ENCODE assay signal across 9 cellular contexts in genomic region chr17:1562178-1562643, GRCh38. TPM values are rescaled to one million over a fixed set of nuclear protein-coding genes. Genes with fewer than 3 reads are reported as not detected.
DNase-seq lines count a peak whose midpoint lies in the region; ATAC-seq lines count a peak whose summit lies in the region.
"Had no signal": no experiment of that assay in that cellular context is flagged by ENCODE, and none has a peak within 500 bp of the region (broad histone marks: within the 10 kb centered on the region; RNA-seq: fewer than 3 reads in every experiment).

No MANE protein-coding gene starts in this region.

- WGBS in adipose tissue, 3 donors: 1% methylated on average over 33 to 59 of the region's 61 CpGs

- POLR2A ChIA-PET in CD8-positive, alpha-beta memory T cell (lab: Charles Lee): interaction anchor here (0.6 to 1.0 kb wide), 4 partner anchors 45 to 87 kb away, joined by 3 to 5 read pairs (median 4); partner anchors contain the start of genes RILP and SCARF1

- H3K4me1 Mint-ChIP-seq in CD8-positive, alpha-beta memory T cell: peaks cover 37 to 61% (median 41%) of the 10 kb centered on the region in 3 donors

- ATAC-seq in GM19467 (IDR thresholded peaks at IDR 0.05; ENCODE audit: unreplicated experiment) (peak; percentile 19), HG03571 (IDR thresholded peaks at IDR 0.05; ENCODE audit: unreplicated experiment) (peak; percentile 35)

- H3K4me1 ChIP-seq in CD8-positive, alpha-beta memory T cell (ENCODE audit: insufficient read depth, low read length): peaks cover 25% of the 10 kb centered on the region
- H3K4me1 ChIP-seq in stomach smooth muscle (ENCODE audit: control insufficient read depth, insufficient read depth, low read length): peaks cover 24% of the 10 kb centered on the region

- H3K9me3 ChIP-seq in CD8-positive, alpha-beta memory T cell (ENCODE audit: low read length): no peaks in the 10 kb centered on the region
- no peaks in the 10 kb centered on the region for H3K9me3 ChIP-seq in stomach smooth muscle (ENCODE audit: control insufficient read depth in 2 of 2, low read length in 2 of 2)

- H3K27ac ChIP-seq in CD8-positive, alpha-beta memory T cell (ENCODE audit: low read depth, low read length): peak overlapping the region; percentile 24
- peak overlapping the region; percentile 87 for H3K27ac ChIP-seq in adipose tissue (ENCODE audit: low read depth, low read length)
- H3K27ac ChIP-seq in stomach smooth muscle (ENCODE audit: low read length): peak overlapping the region; percentile 64

- no peaks in the 10 kb centered on the region for H3K36me3 ChIP-seq in CD8-positive, alpha-beta memory T cell (ENCODE audit: insufficient read depth, low read length)
- H3K36me3 ChIP-seq in stomach smooth muscle (ENCODE audit: control insufficient read depth in 2 of 2, insufficient read depth in 2 of 2, low read length in 2 of 2): no peaks in the 10 kb centered on the region

- no peaks in the 10 kb centered on the region for H3K27me3 ChIP-seq in CD8-positive, alpha-beta memory T cell (ENCODE audit: insufficient read depth, low read length, poor library complexity, severe bottlenecking)
- no peaks in the 10 kb centered on the region for H3K27me3 ChIP-seq in stomach smooth muscle (ENCODE audit: control insufficient read depth in 1 of 2, insufficient read depth in 2 of 2, low read length in 2 of 2)

- peak overlapping the region; percentile 55 for H3K4me3 ChIP-seq in CD8-positive, alpha-beta memory T cell (ENCODE audit: low read length)
- H3K4me3 ChIP-seq in stomach smooth muscle (ENCODE audit: low read length in 2 of 2): peak overlapping the region; percentile 69 to 76

- DNase-seq in CD8-positive, alpha-beta memory T cell: peak in 2 of 5 donors; percentile 11 to 27
- DNase-seq in islet precursor cell: peak; percentile 80
- DNase-seq in RKO (ENCODE audit: low spot score): no peak
- DNase-seq in SHP77 treated with DMSO at 0.1 percent for 48 hours (lab: John Stamatoyannopoulos, UW): no peak

- peak overlapping the region; percentile 80 for H3K9ac ChIP-seq in stomach smooth muscle (ENCODE audit: low read length in 2 of 2)

- peaks cover 0 to 4% of the 10 kb centered on the region in 2 donors for H3K27me3 Mint-ChIP-seq in CD8-positive, alpha-beta memory T cell

- no peak overlapping the region for H3K27ac Mint-ChIP-seq in CD8-positive, alpha-beta memory T cell

- no peaks in the 10 kb centered on the region for H3K9me3 Mint-ChIP-seq in CD8-positive, alpha-beta memory T cell
- H3K9me3 Mint-ChIP-seq: T-helper 1 cell treated with Interleukin-12 subunit alpha and Interleukin-12 subunit beta and Interleukin-4 antibody, amounts not matched to agents 30 μg/mL and 1 μg/mL, for 36 hours had no signal

- peaks cover 0 to 6% (median 1%) of the 10 kb centered on the region in 3 donors for H3K36me3 Mint-ChIP-seq in CD8-positive, alpha-beta memory T cell

- H3K4me3 Mint-ChIP-seq in CD8-positive, alpha-beta memory T cell: peak overlapping the region in 5 of 7 donors; percentile 78 to 91 (median 82)

- CTCF ChIA-PET in CD8-positive, alpha-beta memory T cell (lab: Charles Lee): interaction anchor here (1.1 kb wide), 1 partner anchor 36 kb away, joined by 3 read pairs; no protein-coding TSS in a partner anchor

RNA-seq across cellular contexts. Expression of gene PITPNA, which starts 0.4 kb away (rescaled TPM):
- total RNA-seq in CD8-positive, alpha-beta memory T cell: 10 to 100 TPM; 80.5 to 85.0 TPM
- polyA plus RNA-seq in CD8-positive, alpha-beta memory T cell: 39.6 TPM
- polyA plus RNA-seq in adipose tissue: 10 to 100 TPM; 14.6 to 33.9 (median 27.2) TPM

RNA-seq across cellular contexts. Expression of gene INPP5K, which starts 45.8 kb away (rescaled TPM):
- total RNA-seq in CD8-positive, alpha-beta memory T cell: 10 to 100 TPM; 29.5 to 31.9 TPM
- polyA plus RNA-seq in CD8-positive, alpha-beta memory T cell: 80.2 TPM
- 10 to 100 TPM; 21.9 to 88.5 (median 41.5) TPM for polyA plus RNA-seq in adipose tissue

Comparison
In these comparisons a context has a peak if more than half of its experiments do, and no peak if none do; other contexts are left out.
1. H3K27ac ChIP-seq: peak in every context shown above with its lines; median percentile 87 in adipose tissue; 64 in stomach smooth muscle; 24 in CD8-positive, alpha-beta memory T cell.